Comparison of ENCODE assay signal across 14 cellular contexts in the genomic region with DNA sequence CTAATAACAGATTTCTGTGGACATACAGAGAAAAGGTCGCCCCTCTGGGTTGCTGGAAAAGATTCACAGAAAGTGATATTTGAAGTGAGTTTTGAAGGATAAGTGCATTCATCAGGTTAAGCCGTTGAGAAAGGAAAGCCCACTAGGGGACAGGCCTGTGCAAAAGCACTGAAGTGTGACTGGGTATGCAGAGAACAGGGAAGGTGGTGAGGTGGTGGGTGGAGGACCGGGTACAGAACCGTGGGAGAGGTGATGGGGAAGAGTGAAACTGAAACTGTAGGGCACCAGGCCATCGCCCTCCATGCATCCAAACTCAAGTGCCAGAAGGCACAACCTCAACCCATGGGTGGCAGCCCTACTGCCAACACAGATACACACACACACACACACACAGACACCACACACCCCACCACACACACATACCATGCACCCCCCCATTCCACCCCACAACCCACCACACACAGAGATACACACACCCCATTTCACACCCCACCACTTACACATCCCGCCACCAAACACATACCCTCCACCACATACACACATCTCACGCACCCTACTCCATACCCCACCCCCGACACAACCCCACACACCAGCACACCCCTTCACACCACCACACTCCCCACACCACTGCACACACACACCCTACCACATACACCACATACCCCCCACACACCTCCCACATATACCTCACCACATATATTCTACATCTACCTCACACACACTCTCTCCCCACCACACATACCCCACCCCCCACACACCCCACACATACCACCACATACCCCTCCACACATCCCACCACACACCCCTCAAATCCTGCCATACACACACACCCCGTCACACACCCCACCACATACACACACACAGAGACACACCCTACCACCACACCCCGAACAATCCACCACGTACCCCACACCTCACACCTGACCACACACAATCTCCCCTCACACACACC.
DNase-seq lines count a peak whose midpoint lies in the region; ATAC-seq and TF ChIP-seq lines count a peak whose summit lies in the region.
"Had no signal": no experiment of that assay in that cellular context is flagged by ENCODE, and none has a peak within 500 bp of the region (broad histone marks: within the 10 kb centered on the region; RNA-seq: fewer than 3 reads in every experiment).

No MANE protein-coding gene starts in this region.

- H3K4me1 Mint-ChIP-seq in T-helper 2 cell treated with Interferon-gamma antibody and Interleukin-4, amounts not matched to agents 5 μg/mL and 100 μg/mL, for 36 hours (ENCODE audit: low read depth): peaks cover 5% of the 10 kb centered on the region

- peak; percentile 3 for TF ChIP-seq CTCF in fibroblast of pulmonary artery (IDR thresholded peaks at IDR 0.05; ENCODE audit: low read length, missing control alignments)

- H3K27ac Mint-ChIP-seq in T-helper 2 cell treated with Interferon-gamma antibody and Interleukin-4, amounts not matched to agents 5 μg/mL and 100 μg/mL, for 36 hours: no peak overlapping the region

- H3K9me3 Mint-ChIP-seq in T-helper 2 cell treated with Interferon-gamma antibody and Interleukin-4, amounts not matched to agents 5 μg/mL and 100 μg/mL, for 36 hours: peaks cover 17% of the 10 kb centered on the region

- DNase-seq in stimulated activated naive CD4-positive, alpha-beta T cell treated with Interleukin-2 at 50 U/mL for 16 hours (lab: John Stamatoyannopoulos, UW): peak; percentile 5
- DNase-seq in stimulated activated naive CD4-positive, alpha-beta T cell (lab: John Stamatoyannopoulos, UW): no peak
- DNase-seq in RPMI8226: peak; percentile 18
- DNase-seq in fibroblast of pulmonary artery (ENCODE audit: low read depth): no peak
- no peak for DNase-seq in NCI-H1436 (lab: John Stamatoyannopoulos, UW)
- DNase-seq in T-helper 2 cell treated with Interferon-gamma antibody and Interleukin-4, amounts not matched to agents 5 μg/mL and 100 μg/mL, for 36 hours (ENCODE audit: low spot score): no peak
- DNase-seq in HPDE6-E6E7 (ENCODE audit: extremely low spot score): no peak
- DNase-seq: dorsolateral prefrontal cortex, glutamatergic neuron, lower lobe of right lung, NCI-H2081, nucleus accumbens had no signal

- no peak overlapping the region for H3K4me3 Mint-ChIP-seq in T-helper 2 cell treated with Interferon-gamma antibody and Interleukin-4, amounts not matched to agents 5 μg/mL and 100 μg/mL, for 36 hours

- H3K27me3 Mint-ChIP-seq in T-helper 2 cell treated with Interferon-gamma antibody and Interleukin-4, amounts not matched to agents 5 μg/mL and 100 μg/mL, for 36 hours (ENCODE audit: low read depth): no peaks in the 10 kb centered on the region

- ATAC-seq in GM19351 (IDR thresholded peaks at IDR 0.05; ENCODE audit: unreplicated experiment): no peak

- H3K36me3 Mint-ChIP-seq in T-helper 2 cell treated with Interferon-gamma antibody and Interleukin-4, amounts not matched to agents 5 μg/mL and 100 μg/mL, for 36 hours (ENCODE audit: low read depth): peaks cover 2% of the 10 kb centered on the region

- no peak overlapping the region for H3K4me3 ChIP-seq in fibroblast of pulmonary artery (replicated peaks; ENCODE audit: low read depth, low read length)
- H3K4me3 ChIP-seq: BLaER1, dorsolateral prefrontal cortex, lower lobe of right lung had no signal

Comparison
In these comparisons a context has a peak if more than half of its experiments do, and no peak if none do; other contexts are left out.
1. DNase-seq: peak in stimulated activated naive CD4-positive, alpha-beta T cell treated with Interleukin-2 at 50 U/mL for 16 hours (single experiment) and RPMI8226 (single experiment); none in stimulated activated naive CD4-positive, alpha-beta T cell (0 of 6), fibroblast of pulmonary artery (single experiment), NCI-H1436 (single experiment), T-helper 2 cell treated with Interferon-gamma antibody and Interleukin-4, amounts not matched to agents 5 μg/mL and 100 μg/mL, for 36 hours (single experiment) and HPDE6-E6E7 (single experiment).